In genomic region chr6:38753707-38754106, GRCh38 we compare ENCODE assay signal across 24 cellular contexts. TPM values are rescaled to one million over a fixed set of nuclear protein-coding genes. Genes with fewer than 3 reads are reported as not detected.
"Had no signal": no experiment of that assay in that cellular context is flagged by ENCODE, and none has a peak within 500 bp of the region (broad histone marks: within the 10 kb centered on the region; RNA-seq: fewer than 3 reads in every experiment).

No MANE protein-coding gene starts in this region.

- H3K4me3 ChIP-seq: adrenal gland, Peyer's patch, SJSA1 had no signal

- H3K4me1 ChIP-seq: adrenal gland, Peyer's patch, SJSA1 had no signal

- H3K4me2 ChIP-seq: KMS-11 had no signal

- H3K27me3 ChIP-seq: adrenal gland, Peyer's patch, SJSA1 had no signal

- DNase-seq: activated CD4-positive, alpha-beta T cell treated with anti-CD3 and anti-CD28 coated beads for 4 hours; activated CD8-positive, alpha-beta memory T cell treated with anti-CD3 and anti-CD28 coated beads, Interleukin-2, amount 50 U/mL, for 48 hours; activated CD8-positive, alpha-beta T cell treated with anti-CD3 and anti-CD28 coated beads, Interleukin-2, amount 10 ng/mL, durations not matched to agents 7 days and 5 days; activated gamma-delta T cell; activated T-cell treated with anti-CD3 and anti-CD28 coated beads, Interleukin-2, amount 50 U/mL, for 4 hours; adrenal gland; anterior cingulate cortex; cerebellar nuclear complex; MV-4-11; NCI-H1092 treated with DMSO at 0.1 percent for 48 hours; NCI-H1417 treated with DMSO at 0.1 percent for 48 hours; NCI-H1694; NCI-H2081; NCI-H2171; NCI-H345; NCI-H510A; NCI-H526 treated with DMSO at 0.1 percent for 48 hours; NK-92 treated with Interleukin-12 subunit alpha and Interleukin-12 subunit beta, amount 100 ng/mL, for 24 hours; OCI-M1; Peyer's patch; SHP77 had no signal

- H3K9ac ChIP-seq: KMS-11 had no signal

- H3K36me3 ChIP-seq: adrenal gland, Peyer's patch, SJSA1 had no signal

- H3K27ac ChIP-seq: adrenal gland, KMS-11, Peyer's patch, SJSA1 had no signal

- H3K9me3 ChIP-seq: adrenal gland, Peyer's patch, SJSA1 had no signal

RNA-seq across cellular contexts. Expression of gene DNAH8, which starts 38.6 kb away (rescaled TPM):
- total RNA-seq: activated CD8-positive, alpha-beta T cell treated with anti-CD3 and anti-CD28 coated beads, Interleukin-2, amount 10 ng/mL, durations not matched to agents 7 days and 5 days; adrenal gland; MCF 10A; SJSA1 had no signal
